ENCODE assay signal across 21 cellular contexts in genomic region chr1:244657421-244657820, GRCh38. TPM values are rescaled to one million over a fixed set of nuclear protein-coding genes. Genes with fewer than 3 reads are reported as not detected.
DNase-seq lines count a peak whose midpoint lies in the region; ATAC-seq and TF ChIP-seq lines count a peak whose summit lies in the region.
"Had no signal": no experiment of that assay in that cellular context is flagged by ENCODE, and none has a peak within 500 bp of the region (broad histone marks: within the 10 kb centered on the region; RNA-seq: fewer than 3 reads in every experiment).

No MANE protein-coding gene starts in this region.

- no peaks in the 10 kb centered on the region for H3K9me3 Mint-ChIP-seq in stimulated activated effector memory CD8-positive, alpha-beta T cell treated with anti-CD3 and anti-CD28 coated beads, Interleukin-12 subunit alpha, Interleukin-12 subunit beta, amount 100 ng/mL, for 72 hours
- H3K9me3 Mint-ChIP-seq: activated naive CD4-positive, alpha-beta T cell treated with anti-CD3 and anti-CD28 coated beads, Interleukin-2, amount 50 U/mL, for 24 hours; activated T-helper 17 cell treated with anti-CD3 and anti-CD28 coated beads, Interleukin-2, amount 50 U/mL, for 72 hours had no signal

- DNase-seq in Karpas-422 (no peak), OCI-LY7 (ENCODE audit: low spot score) (no peak), fibroblast of villous mesenchyme (ENCODE audit: low read depth) (peak; percentile 33), HUDEP-2 (lab: John Stamatoyannopoulos, UW; ENCODE audit: unreplicated experiment in 76 of 76) (no peak), psoas muscle (no peak), COLO668 (lab: John Stamatoyannopoulos, UW; ENCODE audit: unreplicated experiment) (no peak)
- DNase-seq in stimulated activated effector memory CD8-positive, alpha-beta T cell treated with anti-CD3 and anti-CD28 coated beads, Interleukin-12 subunit alpha, Interleukin-12 subunit beta, amount 100 ng/mL, for 72 hours (ENCODE audit: low spot score in 2 of 2), result no peak
- DNase-seq: activated CD4-positive, alpha-beta T cell treated with anti-CD3 and anti-CD28 coated beads, Interleukin-2, amount 50 U/mL, for 1 hour; aorta; foreskin fibroblast; H7; hypothalamus; Kasumi-1; NCI-H1048; NCI-H187; NCI-H526 had no signal

- H3K4me3 ChIP-seq in Karpas-422 (ENCODE audit: low read length) (no peak overlapping the region), OCI-LY7 (ENCODE audit: low read depth, low read length, poor library complexity, severe bottlenecking) (no peak overlapping the region), fibroblast of villous mesenchyme (ENCODE audit: low read depth, low read length) (no peak overlapping the region), psoas muscle (no peak overlapping the region)
- H3K4me3 ChIP-seq: skin epidermis had no signal

- POLR2A ChIA-PET in OCI-LY7 (lab: Charles Lee), result interaction anchor here (1.1 to 1.7 kb wide), 2 partner anchors 14 to 43 kb away, joined by 3 to 4 read pairs; no protein-coding TSS in a partner anchor

- CTCF ChIA-PET in OCI-LY7 (lab: Charles Lee; ENCODE audit: unreplicated experiment), result no interaction called here

- H3K4me3 Mint-ChIP-seq in stimulated activated effector memory CD8-positive, alpha-beta T cell treated with anti-CD3 and anti-CD28 coated beads, Interleukin-12 subunit alpha, Interleukin-12 subunit beta, amount 100 ng/mL, for 72 hours, result no peak overlapping the region
- H3K4me3 Mint-ChIP-seq: activated naive CD4-positive, alpha-beta T cell treated with anti-CD3 and anti-CD28 coated beads, Interleukin-2, amount 50 U/mL, for 24 hours; activated T-helper 17 cell treated with anti-CD3 and anti-CD28 coated beads, Interleukin-2, amount 50 U/mL, for 72 hours; CD14-positive monocyte had no signal

- H2AFZ ChIP-seq in Karpas-422 (ENCODE audit: low read length) (no peak overlapping the region), OCI-LY7 (ENCODE audit: low read length) (no peak overlapping the region)

- H4K20me1 ChIP-seq in Karpas-422 (ENCODE audit: insufficient read depth, low read depth, low read length) (peaks cover 14% of the 10 kb centered on the region), OCI-LY7 (ENCODE audit: insufficient read depth, low read length) (peaks cover 20% of the 10 kb centered on the region; the same call in 1 of the 2 replicates)

- H3K79me2 ChIP-seq in Karpas-422 (ENCODE audit: low read length) (peaks cover 87% of the 10 kb centered on the region), OCI-LY7 (ENCODE audit: insufficient read depth, low read depth, low read length) (peaks cover 85% of the 10 kb centered on the region)

- peaks cover 40% of the 10 kb centered on the region for H3K36me3 ChIP-seq in Karpas-422 (ENCODE audit: insufficient read depth, low read length)
- H3K36me3 ChIP-seq in OCI-LY7 (ENCODE audit: insufficient read depth, low read length), result peaks cover 58% of the 10 kb centered on the region
- no peaks in the 10 kb centered on the region for H3K36me3 ChIP-seq in psoas muscle (ENCODE audit: insufficient read depth in 1 of 2, low read depth in 1 of 2)

- TF ChIP-seq CTCF in OCI-LY7 (conservative IDR thresholded peaks at IDR 0.05; ENCODE audit: low read length), result no peak
- TF ChIP-seq CTCF in fibroblast of villous mesenchyme (IDR thresholded peaks at IDR 0.05; ENCODE audit: insufficient read depth, low read depth, low read length), result no peak
- TF ChIP-seq CTCF in psoas muscle (IDR thresholded peaks at IDR 0.05), result no peak

- H3K9me3 ChIP-seq in Karpas-422 (ENCODE audit: low read length), result no peaks in the 10 kb centered on the region
- H3K9me3 ChIP-seq in OCI-LY7 (ENCODE audit: low read length), result peaks cover 16% of the 10 kb centered on the region
- peaks cover 6% of the 10 kb centered on the region for H3K9me3 ChIP-seq in psoas muscle

- no peak for ATAC-seq in stimulated activated effector memory CD8-positive, alpha-beta T cell treated with anti-CD3 and anti-CD28 coated beads, Interleukin-12 subunit alpha, Interleukin-12 subunit beta, amount 100 ng/mL, for 72 hours
- ATAC-seq in psoas muscle, result no peak
- ATAC-seq: activated T-helper 17 cell treated with anti-CD3 and anti-CD28 coated beads, Interleukin-2, amount 50 U/mL, for 72 hours had no signal

- H3K27me3 ChIP-seq in Karpas-422 (ENCODE audit: low read length) (no peaks in the 10 kb centered on the region), psoas muscle (ENCODE audit: insufficient read depth in 3 of 3, low read length in 2 of 3) (no peaks in the 10 kb centered on the region)

- 0 out of 2 replicates have a peak overlapping the region, but pooled peaks have one; percentile 14 for H3K27ac ChIP-seq in Karpas-422 (ENCODE audit: low read length)
- H3K27ac ChIP-seq in OCI-LY7 (ENCODE audit: low read depth, low read length, poor library complexity, severe bottlenecking), result no peak overlapping the region
- H3K27ac ChIP-seq in psoas muscle, result no peak overlapping the region
- H3K27ac ChIP-seq: epithelial cell of prostate, skin epidermis had no signal

- H3K4me2 ChIP-seq in Karpas-422 (ENCODE audit: low read depth, low read length, poor library complexity, severe bottlenecking), result no peak overlapping the region
- 0 out of 2 replicates have a peak overlapping the region, but pooled peaks have one; percentile 31 for H3K4me2 ChIP-seq in OCI-LY7 (ENCODE audit: low read length)

- H3K27ac Mint-ChIP-seq in stimulated activated effector memory CD8-positive, alpha-beta T cell treated with anti-CD3 and anti-CD28 coated beads, Interleukin-12 subunit alpha, Interleukin-12 subunit beta, amount 100 ng/mL, for 72 hours, result peak overlapping the region; percentile 44
- H3K27ac Mint-ChIP-seq: activated naive CD4-positive, alpha-beta T cell treated with anti-CD3 and anti-CD28 coated beads, Interleukin-2, amount 50 U/mL, for 24 hours; activated T-helper 17 cell treated with anti-CD3 and anti-CD28 coated beads, Interleukin-2, amount 50 U/mL, for 72 hours had no signal

- H3K9me2 ChIP-seq in Karpas-422 (replicated peaks; ENCODE audit: insufficient read depth, low read length) (no peaks in the 10 kb centered on the region), OCI-LY7 (ENCODE audit: insufficient read depth, low read length) (no peaks in the 10 kb centered on the region)

- 61 to 65% (median 62%) methylated on average over 3 of the region's 3 CpGs for WGBS in psoas muscle, 3 donors

- H3K4me1 Mint-ChIP-seq in stimulated activated effector memory CD8-positive, alpha-beta T cell treated with anti-CD3 and anti-CD28 coated beads, Interleukin-12 subunit alpha, Interleukin-12 subunit beta, amount 100 ng/mL, for 72 hours, result peaks cover 22% of the 10 kb centered on the region

- H3K4me1 ChIP-seq in Karpas-422 (ENCODE audit: low read length) (peaks cover 54% of the 10 kb centered on the region), OCI-LY7 (ENCODE audit: insufficient read depth, low read length, poor library complexity, severe bottlenecking) (peaks cover 45% of the 10 kb centered on the region), psoas muscle (peaks cover 44% of the 10 kb centered on the region)

- intact Hi-C loops in OCI-LY7 (cut with micrococcal nuclease; ENCODE audit: unreplicated experiment) (no loop called here), psoas muscle (cut with DNase I) (loop anchor here in 1 of 2 donors (10.0 kb wide), 1 partner anchor 307 kb away; a partner anchor contains a TSS)

- no TSS peak for BruUV-seq in OCI-LY7 (replicated peaks; lab: Mats Ljungman, UMichigan)

- peaks cover 29% of the 10 kb centered on the region for H3K36me3 Mint-ChIP-seq in stimulated activated effector memory CD8-positive, alpha-beta T cell treated with anti-CD3 and anti-CD28 coated beads, Interleukin-12 subunit alpha, Interleukin-12 subunit beta, amount 100 ng/mL, for 72 hours

- H3K9ac ChIP-seq in Karpas-422 (ENCODE audit: low read length), result no peak overlapping the region

RNA-seq across cellular contexts. Expression of gene DESI2, which starts 4.5 kb away (rescaled TPM):
- 36.9 and 62.6 TPM in 2 replicates for total RNA-seq in Karpas-422 (2014; rRNA removed; shearing (Covaris generic); ENCODE audit: low replicate concordance)
- 40.0 and 40.6 TPM in 2 replicates for total RNA-seq in OCI-LY7 (2014; rRNA removed; shearing (Covaris generic))
- total RNA-seq in OCI-LY7 (2022) (57.5 and 58.8 TPM in 2 replicates), fibroblast of villous mesenchyme (49.9 and 78.2 TPM in 2 replicates), psoas muscle (10 to 100 TPM; 18.3 to 20.1 (median 19.6) TPM)
- polyA plus RNA-seq in psoas muscle, result 10 to 100 TPM; 10.9 to 43.3 (median 14.5) TPM
